9 cellular contexts compared by ENCODE assay signal in genomic region chr4:143402776-143403550, GRCh38.
DNase-seq lines count a peak whose midpoint lies in the region; ATAC-seq and TF ChIP-seq lines count a peak whose summit lies in the region.
"Had no signal": no experiment of that assay in that cellular context is flagged by ENCODE, and none has a peak within 500 bp of the region (broad histone marks: within the 10 kb centered on the region; RNA-seq: fewer than 3 reads in every experiment).

No MANE protein-coding gene starts in this region.

- H4K20me1 ChIP-seq in GM23248 (ENCODE audit: insufficient read depth): no peaks in the 10 kb centered on the region

- intact Hi-C loops in activated B cell treated with CpG ODN at 0.5 μM for 24 hours (cut with micrococcal nuclease): loop anchor here (1.0 to 5.0 kb wide), 3 partner anchors 16 to 216 kb away; no protein-coding TSS in a partner anchor
- intact Hi-C loops in posterior cingulate gyrus (cut with DNase I): loop anchor here (10.0 kb wide), 1 partner anchor 58 kb away; no protein-coding TSS in a partner anchor

- H3K27me3 ChIP-seq in GM23248 (replicated peaks; ENCODE audit: insufficient read depth): no peaks in the 10 kb centered on the region

- no peaks in the 10 kb centered on the region for H3F3A ChIP-seq in GM23248 (ENCODE audit: insufficient read depth)

- H3K27ac ChIP-seq in GM23248: no peak overlapping the region

- H3K36me3 Mint-ChIP-seq in activated B cell treated with CpG ODN at 0.5 μM for 24 hours (ENCODE audit: low read depth): no peaks in the 10 kb centered on the region
- H3K36me3 Mint-ChIP-seq in naive thymus-derived CD8-positive, alpha-beta T cell: no peaks in the 10 kb centered on the region

- 11 to 14% methylated on average over 4 of the region's 4 CpGs for WGBS in GM23248 (ENCODE audit: low coverage in 1 of 2, low lambda C conversion rate in 2 of 2, missing lambda C conversion rate in 2 of 2), 2 experiments

- POLR2A ChIA-PET in activated B cell treated with CpG ODN at 0.5 μM for 24 hours (lab: Charles Lee): interaction anchor here (0.5 to 2.0 kb wide), 6 partner anchors 10 to 66 kb away, joined by 3 to 6 read pairs (median 4); partner anchors contain the start of gene GAB1
- POLR2A ChIA-PET in naive thymus-derived CD8-positive, alpha-beta T cell (lab: Charles Lee): no interaction called here

- no peak for ATAC-seq in activated B cell treated with CpG ODN at 0.5 μM for 24 hours (ENCODE audit: low read depth)
- no peak for ATAC-seq in naive thymus-derived CD8-positive, alpha-beta T cell

- in situ Hi-C loops in GM23248 (cut with MboI): no loop called here

- H3K9me2 ChIP-seq in GM23248 (ENCODE audit: insufficient read depth): no peaks in the 10 kb centered on the region

- no peaks in the 10 kb centered on the region for H3K9me3 Mint-ChIP-seq in activated B cell treated with CpG ODN at 0.5 μM for 24 hours
- H3K9me3 Mint-ChIP-seq in naive thymus-derived CD8-positive, alpha-beta T cell: no peaks in the 10 kb centered on the region

- H3K27ac Mint-ChIP-seq in activated B cell treated with CpG ODN at 0.5 μM for 24 hours: peak overlapping the region; percentile 55
- peak overlapping the region in 3 of 10 donors; percentile 2 to 8 (median 8) for H3K27ac Mint-ChIP-seq in naive thymus-derived CD8-positive, alpha-beta T cell

- DNase-seq in DMS 273 (lab: John Stamatoyannopoulos, UW; ENCODE audit: unreplicated experiment) (peak; percentile 68), GM23248 (peak; percentile 44), activated B cell treated with CpG ODN at 0.5 μM for 24 hours (no peak), myocyte (ENCODE audit: low read depth) (peak; percentile 66), SW 1271 (lab: John Stamatoyannopoulos, UW) (no peak), posterior cingulate gyrus (no peak), 8988T (no peak)
- no peak for DNase-seq in naive thymus-derived CD8-positive, alpha-beta T cell
- DNase-seq: stimulated activated CD8-positive, alpha-beta memory T cell treated with anti-CD3 and anti-CD28 coated beads, Interleukin-4, amount 100 ng/mL, for 48 hours had no signal

- H3K36me3 ChIP-seq in GM23248 (ENCODE audit: low read depth): no peaks in the 10 kb centered on the region

- CTCF ChIA-PET in activated B cell treated with CpG ODN at 0.5 μM for 24 hours (lab: Charles Lee): interaction anchor here (0.6 to 2.3 kb wide), 5 partner anchors 15 to 27 kb away, joined by 3 to 7 read pairs (median 5); no protein-coding TSS in a partner anchor

- no peaks in the 10 kb centered on the region for H3K27me3 Mint-ChIP-seq in activated B cell treated with CpG ODN at 0.5 μM for 24 hours
- peaks cover 0 to 4% (median 1%) of the 10 kb centered on the region in 5 donors for H3K27me3 Mint-ChIP-seq in naive thymus-derived CD8-positive, alpha-beta T cell

- H3K4me3 Mint-ChIP-seq in activated B cell treated with CpG ODN at 0.5 μM for 24 hours: peak overlapping the region; percentile 56
- peak overlapping the region in 5 of 10 donors; percentile 21 to 62 (median 47) for H3K4me3 Mint-ChIP-seq in naive thymus-derived CD8-positive, alpha-beta T cell

- no peak for TF ChIP-seq CTCF in activated B cell treated with CpG ODN at 0.5 μM for 24 hours (IDR thresholded peaks at IDR 0.05)

- H3K4me3 ChIP-seq in GM23248: no peak overlapping the region

- no peaks in the 10 kb centered on the region for H3K9me3 ChIP-seq in GM23248 (ENCODE audit: low read depth)

- H3K79me2 ChIP-seq in GM23248 (ENCODE audit: insufficient read depth): peaks cover under 1% of the 10 kb centered on the region; the same call in 1 of the 2 replicates

- 0 out of 2 replicates have a peak, but pooled peaks cover 5% of the 10 kb centered on the region for H3K4me1 ChIP-seq in GM23248 (ENCODE audit: insufficient read depth)

- H3K4me2 ChIP-seq in GM23248 (ENCODE audit: unreplicated experiment): peak overlapping the region; percentile 4

- peaks cover 60% of the 10 kb centered on the region for H3K4me1 Mint-ChIP-seq in activated B cell treated with CpG ODN at 0.5 μM for 24 hours
- peaks cover 5 to 51% (median 10%) of the 10 kb centered on the region in 4 donors for H3K4me1 Mint-ChIP-seq in naive thymus-derived CD8-positive, alpha-beta T cell

- peak overlapping the region; percentile 27; the same call in 1 of the 2 replicates for H2AFZ ChIP-seq in GM23248

- no peak overlapping the region for H3K9ac ChIP-seq in GM23248

Comparison
In these comparisons a context has a peak if more than half of its experiments do, and no peak if none do; other contexts are left out.
1. DNase-seq: peak in DMS 273 (single experiment), GM23248 (single experiment) and myocyte (single experiment); none in activated B cell treated with CpG ODN at 0.5 μM for 24 hours (single experiment), naive thymus-derived CD8-positive, alpha-beta T cell (0 of 10), SW 1271 (0 of 2), posterior cingulate gyrus (0 of 10) and 8988T (single experiment).